In the genomic region with DNA sequence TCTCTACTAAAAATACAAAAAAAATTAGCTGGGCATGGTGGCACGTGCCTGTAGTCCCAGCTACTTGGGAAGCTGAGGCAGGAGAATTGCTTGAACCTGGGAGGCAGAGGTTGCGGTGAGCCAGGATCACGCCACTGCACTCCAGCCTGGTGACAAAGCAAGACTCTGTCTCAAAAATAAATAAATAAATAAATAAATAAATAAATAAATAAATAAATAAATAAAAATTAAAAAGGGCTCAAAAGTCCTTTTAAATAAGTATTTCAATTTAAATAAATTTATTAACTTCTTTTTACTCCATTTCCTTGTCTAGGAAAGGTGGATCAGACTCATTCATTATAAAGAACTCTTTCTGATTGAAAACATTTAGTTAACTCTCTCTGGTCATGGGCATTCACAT, we compare ENCODE assay signal across 8 cellular contexts.
DNase-seq lines count a peak whose midpoint lies in the region; ATAC-seq, FAIRE-seq and TF ChIP-seq lines count a peak whose summit lies in the region.
"Not testable (repeated sequence)": the region's sequence is repeated elsewhere in the genome, so short reads cannot be mapped to it uniquely, and the experiment has no call there.

No MANE protein-coding gene starts in this region.

- intact Hi-C loops in OCI-LY7 (cut with micrococcal nuclease; ENCODE audit: unreplicated experiment); posterior vena cava (cut with DNase I): not testable (repeated sequence)

- not testable (repeated sequence) for H3K9me2 ChIP-seq in DOHH2 (replicated peaks; ENCODE audit: control insufficient read depth, low read length); Karpas-422 (replicated peaks; ENCODE audit: insufficient read depth, low read length); OCI-LY7 (ENCODE audit: insufficient read depth, low read length)

- not testable (repeated sequence) for BruUV-seq in OCI-LY7 (replicated peaks; lab: Mats Ljungman, UMichigan)

- not testable (repeated sequence) for ATAC-seq in A549, WTC11

- DNase-seq in A549 (ENCODE audit: low read depth in 1 of 2, low spot score in 1 of 2); Karpas-422; OCI-LY7 (ENCODE audit: low spot score); WTC11 (ENCODE audit: low spot score); frontal cortex (ENCODE audit: low spot score in 2 of 2): not testable (repeated sequence)
- DNase-seq in posterior vena cava (ENCODE audit: low spot score), result peak; percentile 53

- TF ChIP-seq RAD21 in A549 (conservative IDR thresholded peaks at IDR 0.05 in 1 of 2, IDR thresholded peaks at IDR 0.05 in 1 of 2), result not testable (repeated sequence)

- H3K27ac ChIP-seq in A549; HEK293 (ENCODE audit: extremely low read depth, low read depth, low read length); Karpas-422 (ENCODE audit: low read length); OCI-LY7 (ENCODE audit: low read depth, low read length, poor library complexity, severe bottlenecking): not testable (repeated sequence)
- 0 out of 2 replicates have a peak overlapping the region, but pooled peaks have one; percentile 6 for H3K27ac ChIP-seq in DOHH2 (ENCODE audit: low read depth, low read length)

- CTCF ChIA-PET in A549 (lab: Yijun Ruan, JAX), result interaction anchor here (0.7 kb wide), 1 partner anchor 9 kb away, joined by 3 read pairs; no protein-coding TSS in a partner anchor
- CTCF ChIA-PET in HEK293 (lab: Yijun Ruan, JAX); OCI-LY7 (lab: Charles Lee; ENCODE audit: unreplicated experiment); WTC11 (lab: Charles Lee): not testable (repeated sequence)

- not testable (repeated sequence) for H3K9ac ChIP-seq in Karpas-422 (ENCODE audit: low read length)

- H3K27me3 ChIP-seq in DOHH2 (ENCODE audit: control insufficient read depth, low read length); Karpas-422 (ENCODE audit: low read length): not testable (repeated sequence)

- not testable (repeated sequence) for TF ChIP-seq POLR2A in A549 (IDR thresholded peaks at IDR 0.05; ENCODE audit: low read length)

- H4K20me1 ChIP-seq in DOHH2 (ENCODE audit: control insufficient read depth, insufficient read depth, low read depth, low read length); Karpas-422 (ENCODE audit: insufficient read depth, low read depth, low read length); OCI-LY7 (ENCODE audit: insufficient read depth, low read length): not testable (repeated sequence)

- H3K4me1 Mint-ChIP-seq in WTC11, result not testable (repeated sequence)

- H3K27ac Mint-ChIP-seq in WTC11, result not testable (repeated sequence)

- WGBS in A549 (ENCODE audit: missing lambda C conversion rate), result 41% methylated on average over 3 of the region's 3 CpGs

- H3K9me3 Mint-ChIP-seq in WTC11, result not testable (repeated sequence)

- not testable (repeated sequence) for TF ChIP-seq EP300 in A549 (IDR thresholded peaks at IDR 0.05)

- not testable (repeated sequence) for TF ChIP-seq CTCF in A549 (IDR thresholded peaks at IDR 0.05); DOHH2 (IDR thresholded peaks at IDR 0.05; ENCODE audit: low read depth, low read length, poor library complexity, severe bottlenecking); HEK293 (tag by site-specific recombination; IDR thresholded peaks at IDR 0.05); OCI-LY7 (conservative IDR thresholded peaks at IDR 0.05; ENCODE audit: low read length); WTC11 (IDR thresholded peaks at IDR 0.05)

- H3F3A ChIP-seq in DOHH2 (ENCODE audit: control insufficient read depth, insufficient read depth), result not testable (repeated sequence)

- FAIRE-seq in A549 (lab: Jason Lieb, UNC), result not testable (repeated sequence)
- FAIRE-seq in frontal cortex (lab: Jason Lieb, UNC), result peak; percentile 15

- not testable (repeated sequence) for H3K36me3 Mint-ChIP-seq in WTC11

- H3K79me2 ChIP-seq in DOHH2 (ENCODE audit: control insufficient read depth, low read length); Karpas-422 (ENCODE audit: low read length); OCI-LY7 (ENCODE audit: insufficient read depth, low read depth, low read length): not testable (repeated sequence)

- H3K4me1 ChIP-seq in A549; HEK293 (ENCODE audit: control insufficient read depth, insufficient read depth, low read length): not testable (repeated sequence)
- H3K4me1 ChIP-seq in DOHH2 (ENCODE audit: control insufficient read depth, low read length), result peaks cover 45% of the 10 kb centered on the region
- peaks cover 29% of the 10 kb centered on the region for H3K4me1 ChIP-seq in Karpas-422 (ENCODE audit: low read length)
- H3K4me1 ChIP-seq in OCI-LY7 (ENCODE audit: insufficient read depth, low read length, poor library complexity, severe bottlenecking), result peaks cover 12% of the 10 kb centered on the region

- POLR2A ChIA-PET in A549 (lab: Yijun Ruan, JAX); HEK293 (lab: Yijun Ruan, JAX); WTC11 (lab: Charles Lee): not testable (repeated sequence)
- POLR2A ChIA-PET in OCI-LY7 (lab: Charles Lee), result interaction anchor here (0.8 to 2.7 kb wide), 3 partner anchors 15 to 58 kb away, joined by 4 to 8 read pairs (median 7); no protein-coding TSS in a partner anchor

- H3K4me3 ChIP-seq in A549; DOHH2 (ENCODE audit: low read length); HEK293 (ENCODE audit: low read depth, low read length); Karpas-422 (ENCODE audit: low read length); OCI-LY7 (ENCODE audit: low read depth, low read length, poor library complexity, severe bottlenecking): not testable (repeated sequence)

- H3K27me3 Mint-ChIP-seq in WTC11 (ENCODE audit: low read depth), result not testable (repeated sequence)

- H3K9me3 ChIP-seq in A549; DOHH2 (ENCODE audit: control insufficient read depth, insufficient read depth, low read length); HEK293 (ENCODE audit: control insufficient read depth, insufficient read depth, low read depth, low read length); Karpas-422 (ENCODE audit: low read length); OCI-LY7 (ENCODE audit: low read length): not testable (repeated sequence)

- H3K4me2 ChIP-seq in A549, result not testable (repeated sequence)
- H3K4me2 ChIP-seq in DOHH2 (ENCODE audit: low read length) (peak overlapping the region; percentile 29), Karpas-422 (ENCODE audit: low read depth, low read length, poor library complexity, severe bottlenecking) (peak overlapping the region; percentile 33), OCI-LY7 (ENCODE audit: low read length) (peak overlapping the region; percentile 10; the same call in 1 of the 2 replicates)

- not testable (repeated sequence) for H3K4me3 Mint-ChIP-seq in WTC11

- H3K36me3 ChIP-seq in DOHH2 (ENCODE audit: control insufficient read depth, low read length); HEK293 (ENCODE audit: control insufficient read depth in 2 of 2, insufficient read depth in 1 of 2, low read length in 2 of 2); Karpas-422 (ENCODE audit: insufficient read depth, low read length); OCI-LY7 (ENCODE audit: insufficient read depth, low read length): not testable (repeated sequence)

- not testable (repeated sequence) for H2AFZ ChIP-seq in Karpas-422 (ENCODE audit: low read length); OCI-LY7 (ENCODE audit: low read length)

TF ChIP-seq in A549, 52 proteins besides CTCF, POLR2A, EP300 and RAD21:
- peak; percentile 63 for TF ChIP-seq ZC3H11A (IDR thresholded peaks at IDR 0.05)

TF ChIP-seq in HEK293, 187 proteins besides CTCF, POLR2A, EP300 and RAD21 (continues in another document):
- peak; percentile 13; the same call in 1 of the 2 replicates for TF ChIP-seq ZNF654 (tag by site-specific recombination; IDR thresholded peaks at IDR 0.05; ENCODE audit: low read depth)
- TF ChIP-seq ZNF266 (tag by site-specific recombination; IDR thresholded peaks at IDR 0.05; ENCODE audit: low read depth), result 0 out of 2 replicates have a peak, but pooled peaks have one; percentile 28
- peak; percentile 79 for TF ChIP-seq ZNF426 (tag by site-specific recombination; IDR thresholded peaks at IDR 0.05)
- 0 out of 2 replicates have a peak, but pooled peaks have one; percentile 20 for TF ChIP-seq ZNF629 (tag by site-specific recombination; IDR thresholded peaks at IDR 0.05)
- 0 out of 2 replicates have a peak, but pooled peaks have one; percentile 16 for TF ChIP-seq ZNF341 (tag by site-specific recombination; IDR thresholded peaks at IDR 0.05; ENCODE audit: low read depth)

TF ChIP-seq in WTC11, 78 proteins besides CTCF, POLR2A, EP300 and RAD21:
- peak; percentile 37; the same call in 1 of the 2 replicates for TF ChIP-seq HMGA2 (CRISPR knock-in tag; IDR thresholded peaks at IDR 0.05)
TF ChIP-seq in WTC11: peak in this region for 1; not testable (repeated sequence) for 77.
